Comparison of ENCODE assay signal across 8 cellular contexts in the genomic region with DNA sequence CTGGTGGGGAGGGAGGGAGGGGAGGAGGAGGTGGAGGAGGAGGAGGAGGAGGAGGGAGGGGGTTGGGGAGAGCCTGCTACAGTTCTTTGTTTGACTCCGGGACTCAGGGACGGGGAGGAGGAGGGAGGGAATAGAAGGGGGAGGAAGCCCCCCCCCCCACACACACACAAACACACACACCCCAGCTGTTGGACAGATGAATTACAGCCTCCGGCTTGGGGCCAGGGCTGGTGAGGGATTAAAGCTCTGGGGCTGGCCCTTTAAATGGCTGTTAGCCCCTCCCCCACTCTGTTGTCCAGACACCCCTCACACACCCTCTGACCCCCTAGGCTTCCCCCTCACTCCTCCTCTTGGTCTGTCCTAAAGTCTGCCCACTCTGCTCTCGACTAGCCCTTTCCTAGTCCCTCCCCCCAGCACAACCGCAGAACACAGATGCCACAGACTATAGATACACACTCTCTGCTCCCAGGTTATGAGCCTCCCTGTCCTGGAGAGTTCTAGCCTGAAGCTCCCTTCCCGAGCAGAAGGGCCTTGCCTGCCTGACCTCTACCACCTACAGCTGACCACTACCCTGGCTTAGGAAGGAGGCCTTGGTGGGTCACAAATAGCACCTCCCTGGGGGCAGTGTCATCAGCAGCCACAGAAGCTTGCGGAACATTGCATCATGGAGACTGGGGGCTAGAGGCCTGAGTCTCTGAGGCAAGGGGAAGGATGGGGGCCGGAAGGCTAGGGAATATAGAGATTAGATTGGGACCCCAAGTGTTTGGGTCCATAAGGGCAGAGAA. TPM values are rescaled to one million over a fixed set of nuclear protein-coding genes. Genes with fewer than 3 reads are reported as not detected.
DNase-seq lines count a peak whose midpoint lies in the region; ATAC-seq and TF ChIP-seq lines count a peak whose summit lies in the region.

No MANE protein-coding gene starts in this region.

- TF ChIP-seq POLR2A in GM18505 (IDR thresholded peaks at IDR 0.05; ENCODE audit: borderline replicate concordance, extremely low read depth, insufficient read depth, insufficient read length): no peak

- H3K36me3 ChIP-seq in CD4-positive, CD25-positive, alpha-beta regulatory T cell (ENCODE audit: control insufficient read depth, insufficient read depth, low read length): no peaks in the 10 kb centered on the region

- peak overlapping the region; percentile 94 to 100 (median 99) for H3K27ac Mint-ChIP-seq in CD4-positive, CD25-positive, alpha-beta regulatory T cell
- H3K27ac Mint-ChIP-seq in dendritic cell treated with granulocyte-macrophage colony-stimulating factor and Interleukin-4, amounts not matched to agents 40 ng/mL and 50 ng/mL, for 4 days: peak overlapping the region; percentile 98

- peak overlapping the region; percentile 11 for H3K4me3 ChIP-seq in CD4-positive, CD25-positive, alpha-beta regulatory T cell (ENCODE audit: low read depth, low read length)
- peak overlapping the region; percentile 34 for H3K4me3 ChIP-seq in HL-60 (replicated peaks; ENCODE audit: insufficient read depth, low read length)

- H3K9me3 ChIP-seq in CD4-positive, CD25-positive, alpha-beta regulatory T cell (ENCODE audit: control insufficient read depth in 2 of 2, low read length in 2 of 2): no peaks in the 10 kb centered on the region

- peaks cover 85% of the 10 kb centered on the region for H3K4me1 ChIP-seq in CD4-positive, CD25-positive, alpha-beta regulatory T cell (ENCODE audit: control insufficient read depth, insufficient read depth, low read length, poor library complexity, severe bottlenecking)

- H3K9me3 Mint-ChIP-seq in CD4-positive, CD25-positive, alpha-beta regulatory T cell: peaks cover 0 to 2% (median 0%) of the 10 kb centered on the region in 7 donors
- no peaks in the 10 kb centered on the region for H3K9me3 Mint-ChIP-seq in dendritic cell treated with granulocyte-macrophage colony-stimulating factor and Interleukin-4, amounts not matched to agents 40 ng/mL and 50 ng/mL, for 4 days

- H3K4me1 Mint-ChIP-seq in CD4-positive, CD25-positive, alpha-beta regulatory T cell: peaks cover 5 to 67% (median 48%) of the 10 kb centered on the region in 4 donors
- H3K4me1 Mint-ChIP-seq in dendritic cell treated with granulocyte-macrophage colony-stimulating factor and Interleukin-4, amounts not matched to agents 40 ng/mL and 50 ng/mL, for 4 days (ENCODE audit: low read depth): peaks cover 79% of the 10 kb centered on the region

- no peaks in the 10 kb centered on the region for H3K27me3 ChIP-seq in CD4-positive, CD25-positive, alpha-beta regulatory T cell (ENCODE audit: control insufficient read depth, insufficient read depth, low read length)
- no peaks in the 10 kb centered on the region for H3K27me3 ChIP-seq in HL-60 (ENCODE audit: insufficient read depth, poor library complexity, severe bottlenecking)

- ATAC-seq in CD4-positive, CD25-positive, alpha-beta regulatory T cell (ENCODE audit: low read depth in 2 of 2): no peak
- ATAC-seq in GM18505 (IDR thresholded peaks at IDR 0.05; ENCODE audit: unreplicated experiment): no peak
- no peak for ATAC-seq in GM21360 (IDR thresholded peaks at IDR 0.05; ENCODE audit: unreplicated experiment)

- H3K4me3 Mint-ChIP-seq in CD4-positive, CD25-positive, alpha-beta regulatory T cell: peak overlapping the region; percentile 70 to 93 (median 80)
- H3K4me3 Mint-ChIP-seq in dendritic cell treated with granulocyte-macrophage colony-stimulating factor and Interleukin-4, amounts not matched to agents 40 ng/mL and 50 ng/mL, for 4 days: peak overlapping the region; percentile 65

- intact Hi-C loops in dendritic cell treated with granulocyte-macrophage colony-stimulating factor and Interleukin-4, amounts not matched to agents 40 ng/mL and 50 ng/mL, for 4 days (cut with micrococcal nuclease): no loop called here

- TF ChIP-seq CTCF in HL-60 (IDR thresholded peaks at IDR 0.05; ENCODE audit: insufficient read depth, low read length): no peak

- no peaks in the 10 kb centered on the region for H3K36me3 Mint-ChIP-seq in CD4-positive, CD25-positive, alpha-beta regulatory T cell
- H3K36me3 Mint-ChIP-seq in dendritic cell treated with granulocyte-macrophage colony-stimulating factor and Interleukin-4, amounts not matched to agents 40 ng/mL and 50 ng/mL, for 4 days (ENCODE audit: low read depth): peaks cover 59% of the 10 kb centered on the region

- DNase-seq in CD4-positive, CD25-positive, alpha-beta regulatory T cell: peak in 1 of 3 donors; percentile 43
- DNase-seq in HL-60 (ENCODE audit: low read depth in 1 of 2, low spot score in 1 of 2) (peak in 1 of 2 experiments; percentile 75), RPMI8226 (peak; percentile 41), mesenteric fat pad (ENCODE audit: low spot score) (peak; percentile 62), NCI-H187 (lab: John Stamatoyannopoulos, UW) (no peak)

- peaks cover 23% of the 10 kb centered on the region for H3K27me3 Mint-ChIP-seq in CD4-positive, CD25-positive, alpha-beta regulatory T cell
- peaks cover 1% of the 10 kb centered on the region for H3K27me3 Mint-ChIP-seq in dendritic cell treated with granulocyte-macrophage colony-stimulating factor and Interleukin-4, amounts not matched to agents 40 ng/mL and 50 ng/mL, for 4 days

- H3K27ac ChIP-seq in CD4-positive, CD25-positive, alpha-beta regulatory T cell (ENCODE audit: insufficient read depth, low read length, poor library complexity, severe bottlenecking): peak overlapping the region; percentile 100
- peak overlapping the region; percentile 95 for H3K27ac ChIP-seq in HL-60 (replicated peaks)

RNA-seq across cellular contexts. Expression of gene KDM6B, which starts 4.5 kb away (rescaled TPM):
- total RNA-seq in CD4-positive, CD25-positive, alpha-beta regulatory T cell: 255 TPM
- under 1 TPM; 0.30 to 0.74 (median 0.42) TPM for polyA plus RNA-seq in CD4-positive, CD25-positive, alpha-beta regulatory T cell
- 92.5 TPM for total RNA-seq in mesenteric fat pad

RNA-seq across cellular contexts. Expression of gene TMEM88, which starts 16.4 kb away (rescaled TPM):
- 31.5 TPM for total RNA-seq in CD4-positive, CD25-positive, alpha-beta regulatory T cell
- polyA plus RNA-seq in CD4-positive, CD25-positive, alpha-beta regulatory T cell: not detected
- total RNA-seq in mesenteric fat pad: 34.2 TPM

RNA-seq across cellular contexts. Expression of gene NAA38, which starts 18.9 kb away (rescaled TPM):
- 23.6 TPM for total RNA-seq in CD4-positive, CD25-positive, alpha-beta regulatory T cell
- 100 to 1,000 TPM; 128 to 192 (median 141) TPM for polyA plus RNA-seq in CD4-positive, CD25-positive, alpha-beta regulatory T cell
- 68.3 TPM for total RNA-seq in mesenteric fat pad

RNA-seq across cellular contexts. Expression of gene CYB5D1, which starts 19.3 kb away (rescaled TPM):
- 11.8 TPM for total RNA-seq in CD4-positive, CD25-positive, alpha-beta regulatory T cell
- polyA plus RNA-seq in CD4-positive, CD25-positive, alpha-beta regulatory T cell: 1 to 10 TPM; 3.1 to 5.4 (median 4.2) TPM
- 16.7 TPM for total RNA-seq in mesenteric fat pad

RNA-seq across cellular contexts. Expression of gene CHD3, which starts 50.1 kb away (rescaled TPM):
- total RNA-seq in CD4-positive, CD25-positive, alpha-beta regulatory T cell: 273 TPM
- 1 to 10 TPM; 5.0 to 9.0 (median 7.2) TPM for polyA plus RNA-seq in CD4-positive, CD25-positive, alpha-beta regulatory T cell
- total RNA-seq in mesenteric fat pad: 40.9 TPM

Comparison
In these comparisons a context has a peak if more than half of its experiments do, and no peak if none do; other contexts are left out.
1. DNase-seq: peak in RPMI8226 (single experiment) and mesenteric fat pad (single experiment); none in NCI-H187 (0 of 2).